In genomic region chr5:56858777-56859442, GRCh38 we compare ENCODE assay signal across 25 cellular contexts. TPM values are rescaled to one million over a fixed set of nuclear protein-coding genes. Genes with fewer than 3 reads are reported as not detected.
DNase-seq lines count a peak whose midpoint lies in the region; ATAC-seq, FAIRE-seq and TF ChIP-seq lines count a peak whose summit lies in the region.
"Had no signal": no experiment of that assay in that cellular context is flagged by ENCODE, and none has a peak within 500 bp of the region (broad histone marks: within the 10 kb centered on the region; RNA-seq: fewer than 3 reads in every experiment).

No MANE protein-coding gene starts in this region.

- H3K27me3 Mint-ChIP-seq in CD14-positive monocyte (ENCODE audit: low read depth in 3 of 3) = no peaks in the 10 kb centered on the region
- no peaks in the 10 kb centered on the region for H3K27me3 Mint-ChIP-seq in Calu3 (ENCODE audit: unreplicated experiment)
- no peaks in the 10 kb centered on the region for H3K27me3 Mint-ChIP-seq in mesothelial cell of epicardium (ENCODE audit: low read depth)
- H3K27me3 Mint-ChIP-seq in osteocyte (ENCODE audit: unreplicated experiment) = no peaks in the 10 kb centered on the region
- H3K27me3 Mint-ChIP-seq: IgD-negative memory B cell had no signal

- DNase-seq in CD14-positive monocyte (ENCODE audit: low spot score) (no peak), Calu3 (no peak), mesothelial cell of epicardium (ENCODE audit: low spot score in 2 of 2, unreplicated experiment in 2 of 2) (no peak), osteocyte (ENCODE audit: extremely low spot score, unreplicated experiment) (no peak), occipital lobe (lab: John Stamatoyannopoulos, UW) (no peak)
- no peak for DNase-seq in stimulated activated CD8-positive, alpha-beta memory T cell treated with anti-CD3 and anti-CD28 coated beads, Interleukin-4, amount 100 ng/mL, for 48 hours
- DNase-seq: Caco-2; DMS153; GDM1; HCEC 1CT; Karpas-422; MG63; NCI-H1092; NCI-H1436 treated with DMSO at 0.1 percent for 48 hours; NCI-H2029; NCI-H2171; NCI-H446; NK-92 treated with Interleukin-12 subunit alpha and Interleukin-12 subunit beta, amount 100 ng/mL, for 24 hours had no signal

- FAIRE-seq in endometrium (lab: Jason Lieb, UNC) = peak; percentile 15
- FAIRE-seq: HTR-8/SVneo, RCC 7860 had no signal

- H3K4me1 Mint-ChIP-seq in CD14-positive monocyte = peaks cover 28% of the 10 kb centered on the region
- H3K4me1 Mint-ChIP-seq in Calu3 (ENCODE audit: low read depth, unreplicated experiment) = peaks cover 16% of the 10 kb centered on the region
- H3K4me1 Mint-ChIP-seq in mesothelial cell of epicardium = peaks cover 28% of the 10 kb centered on the region
- H3K4me1 Mint-ChIP-seq in osteocyte (ENCODE audit: unreplicated experiment) = peaks cover 20% of the 10 kb centered on the region

- H3K36me3 Mint-ChIP-seq in CD14-positive monocyte (peaks cover 52 to 62% of the 10 kb centered on the region in 2 donors), Calu3 (ENCODE audit: insufficient read depth, unreplicated experiment) (peaks cover 10% of the 10 kb centered on the region), mesothelial cell of epicardium (peaks cover 20% of the 10 kb centered on the region), osteocyte (ENCODE audit: unreplicated experiment) (peaks cover 26% of the 10 kb centered on the region)

- no peaks in the 10 kb centered on the region for H3K9me3 Mint-ChIP-seq in CD14-positive monocyte
- no peaks in the 10 kb centered on the region for H3K9me3 Mint-ChIP-seq in Calu3 (ENCODE audit: low read depth, unreplicated experiment)
- H3K9me3 Mint-ChIP-seq in mesothelial cell of epicardium = peaks cover 3% of the 10 kb centered on the region
- no peaks in the 10 kb centered on the region for H3K9me3 Mint-ChIP-seq in osteocyte (ENCODE audit: unreplicated experiment)
- H3K9me3 Mint-ChIP-seq: GM23338, IgD-negative memory B cell had no signal

- peak overlapping the region in 4 of 7 donors; percentile 17 to 66 (median 29) for H3K27ac Mint-ChIP-seq in CD14-positive monocyte
- H3K27ac Mint-ChIP-seq in Calu3 (ENCODE audit: unreplicated experiment) = peak overlapping the region; percentile 17
- peak overlapping the region; percentile 86 for H3K27ac Mint-ChIP-seq in mesothelial cell of epicardium
- H3K27ac Mint-ChIP-seq in osteocyte (ENCODE audit: unreplicated experiment) = no peak overlapping the region
- H3K27ac Mint-ChIP-seq: GM23338 had no signal

- CTCF ChIA-PET in Calu3 (lab: Charles Lee) = no interaction called here

- TF ChIP-seq CTCF in CD14-positive monocyte (IDR thresholded peaks at IDR 0.05) = no peak
- no peak for TF ChIP-seq CTCF in Calu3 (IDR thresholded peaks at IDR 0.05; ENCODE audit: unreplicated experiment)
- no peak for TF ChIP-seq CTCF in mesothelial cell of epicardium (IDR thresholded peaks at IDR 0.05; ENCODE audit: unreplicated experiment)
- no peak for TF ChIP-seq CTCF in osteocyte (IDR thresholded peaks at IDR 0.05)

- BruUV-seq in Calu3 (replicated peaks; lab: Mats Ljungman, UMichigan) = no TSS peak

- intact Hi-C loops in CD14-positive monocyte (cut with micrococcal nuclease) = no loop called here
- intact Hi-C loops in Calu3 (cut with micrococcal nuclease; ENCODE audit: unreplicated experiment) = no loop called here

- H3K4me3 Mint-ChIP-seq in CD14-positive monocyte (no peak overlapping the region), Calu3 (ENCODE audit: low read depth, unreplicated experiment) (no peak overlapping the region), mesothelial cell of epicardium (no peak overlapping the region), osteocyte (ENCODE audit: unreplicated experiment) (no peak overlapping the region)
- H3K4me3 Mint-ChIP-seq: GM23338, IgD-negative memory B cell had no signal

- no peak for ATAC-seq in GM21526 (IDR thresholded peaks at IDR 0.05; ENCODE audit: low FRiP score, unreplicated experiment)
- ATAC-seq: GM23338, Right ventricle myocardium inferior had no signal

RNA-seq across cellular contexts. Expression of gene MAP3K1, which starts 43.6 kb away (rescaled TPM):
- polyA plus RNA-seq in CD14-positive monocyte = 10 to 100 TPM; 44.7 to 45.6 TPM
- total RNA-seq in Calu3 (2022) (32.9 and 33.1 TPM in 2 replicates), mesothelial cell of epicardium (52.2 to 55.7 TPM (median 54.8 TPM) in 3 replicates), osteocyte (15.7 TPM in 2 replicates), occipital lobe (22.1 TPM)

RNA-seq across cellular contexts. Expression of gene SETD9, which starts 50.5 kb away (rescaled TPM):
- 10 to 100 TPM in 1 of 2 donors, 1 to 10 TPM in 1; 7.8 to 24.8 TPM for polyA plus RNA-seq in CD14-positive monocyte
- 11.1 and 11.9 TPM in 2 replicates for total RNA-seq in Calu3 (2022)
- total RNA-seq in mesothelial cell of epicardium = 13.1 to 15.6 TPM (median 15.2 TPM) in 3 replicates
- total RNA-seq in osteocyte = 10.1 and 11.0 TPM in 2 replicates
- total RNA-seq in occipital lobe = 4.7 TPM
